9 cellular contexts compared by ENCODE assay signal in the genomic region with DNA sequence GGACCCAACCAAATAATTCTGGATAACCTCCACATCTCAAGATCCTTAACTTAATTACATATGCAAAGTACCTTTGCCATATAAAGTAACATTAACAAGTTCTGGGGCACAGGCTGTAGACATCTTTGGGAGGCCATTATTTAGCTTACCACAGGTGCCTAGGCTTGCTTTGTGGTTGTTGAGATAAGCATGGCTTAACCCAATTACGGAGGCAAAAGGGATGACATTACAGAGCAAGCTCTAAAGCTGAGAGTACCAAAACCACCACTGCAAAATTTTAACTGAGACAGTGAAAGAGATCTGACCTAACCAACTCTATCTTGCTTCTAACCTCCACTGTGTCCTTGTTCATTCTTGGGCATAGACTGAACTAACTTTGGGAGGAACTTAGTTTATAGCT.
"Had no signal": no experiment of that assay in that cellular context is flagged by ENCODE, and none has a peak within 500 bp of the region (broad histone marks: within the 10 kb centered on the region; RNA-seq: fewer than 3 reads in every experiment).

No MANE protein-coding gene starts in this region.

- H2AFZ ChIP-seq: GM23248 had no signal

- FAIRE-seq: HepG2 had no signal

- H3K4me1 ChIP-seq: HAP-1 had no signal

- ATAC-seq: HCT116, HepG2 had no signal

- H3K36me3 ChIP-seq: HAP-1 had no signal

- H3K9ac ChIP-seq: GM23248 had no signal

- DNase-seq: GM23248, GOT3, H7, HFFc6, KBM-7 had no signal

- H3K4me3 ChIP-seq: GM23248, HAP-1 had no signal

- H3K9me3 ChIP-seq: HAP-1 had no signal

- H3K27ac ChIP-seq: GM23248, HL-60 had no signal
